Comparison of ENCODE assay signal across 1 cellular context in the genomic region with DNA sequence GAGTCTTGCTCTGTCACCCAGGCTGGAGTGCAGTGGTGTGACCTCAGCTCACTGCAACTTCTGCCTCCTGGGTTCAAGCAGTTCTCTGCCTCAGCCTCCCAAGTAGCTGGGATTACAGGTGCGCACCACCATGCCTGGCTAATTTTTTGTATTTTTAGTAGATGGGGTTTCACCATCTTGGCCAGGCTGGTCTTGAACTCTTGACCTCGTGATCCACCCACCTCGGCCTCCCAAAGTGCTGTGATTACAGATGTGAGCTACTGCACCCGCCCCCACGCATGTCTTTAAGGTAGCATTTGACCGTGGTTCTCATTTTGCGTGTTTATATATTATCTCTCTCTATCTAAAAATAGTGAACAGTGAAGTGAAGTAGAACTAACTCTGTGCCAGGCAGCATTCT.
A peak's percentile ranks its signal among the peaks of the same experiment; 100 is the strongest.
TF ChIP-seq lines count a peak whose summit lies in the region.

No MANE protein-coding gene starts in this region.

TF ChIP-seq in K562, 482 proteins besides CTCF, POLR2A, EP300 and RAD21:
- 0 out of 2 replicates have a peak, but pooled peaks have one; percentile 34 for TF ChIP-seq EGR1 (conservative IDR thresholded peaks at IDR 0.05)
